9 cellular contexts compared by ENCODE assay signal in genomic region chr4:14165253-14165942, GRCh38.
A peak's percentile ranks its signal among the peaks of the same experiment; 100 is the strongest.
DNase-seq lines count a peak whose midpoint lies in the region; ATAC-seq and TF ChIP-seq lines count a peak whose summit lies in the region.
"Had no signal": no experiment of that assay in that cellular context is flagged by ENCODE, and none has a peak within 500 bp of the region (broad histone marks: within the 10 kb centered on the region; RNA-seq: fewer than 3 reads in every experiment).

No MANE protein-coding gene starts in this region.

- H3K27ac Mint-ChIP-seq in memory B cell = peak overlapping the region; percentile 88

- H3K4me3 Mint-ChIP-seq in memory B cell = peak overlapping the region; percentile 78

- H3K27me3 Mint-ChIP-seq in memory B cell = no peaks in the 10 kb centered on the region

- CTCF ChIA-PET in HEK293T (lab: Yijun Ruan, JAX) = no interaction called here

- H3K9me3 Mint-ChIP-seq in memory B cell = no peaks in the 10 kb centered on the region

- peaks cover under 1% of the 10 kb centered on the region for H3K36me3 Mint-ChIP-seq in memory B cell

- DNase-seq in memory B cell (ENCODE audit: low spot score in 2 of 2) (peak; percentile 15 to 55), HEK293T (ENCODE audit: extremely low spot score) (no peak), COR-L47 (lab: John Stamatoyannopoulos, UW) (no peak), retina (no peak)
- DNase-seq in activated effector memory CD4-positive, alpha-beta T cell treated with anti-CD3 and anti-CD28 coated beads, Interleukin-2, amount 50 U/mL, for 16 hours = no peak
- DNase-seq: NCI-H146 had no signal

- peaks cover 25% of the 10 kb centered on the region for H3K4me1 Mint-ChIP-seq in memory B cell

- POLR2A ChIA-PET in HEK293T (lab: Yijun Ruan, JAX) = no interaction called here

- ATAC-seq in GM18861 (IDR thresholded peaks at IDR 0.05; ENCODE audit: unreplicated experiment) = peak; percentile 98
- ATAC-seq in GM21723 (IDR thresholded peaks at IDR 0.05; ENCODE audit: unreplicated experiment) = peak; percentile 99
- peak; percentile 98 for ATAC-seq in HG03457 (IDR thresholded peaks at IDR 0.05; ENCODE audit: unreplicated experiment)
- peak; percentile 100 for ATAC-seq in memory B cell (ENCODE audit: low read depth)

TF ChIP-seq in HEK293T, 16 proteins besides CTCF, POLR2A, EP300 and RAD21:
- no peak for TF ChIP-seq FOXA1 (IDR thresholded peaks at IDR 0.05)
- no peak for TF ChIP-seq LEF1 (IDR thresholded peaks at IDR 0.05; ENCODE audit: borderline replicate concordance)
- no peak for TF ChIP-seq HDGF (IDR thresholded peaks at IDR 0.05; ENCODE audit: borderline replicate concordance)
- no peak for TF ChIP-seq TARDBP (IDR thresholded peaks at IDR 0.05)
- TF ChIP-seq SP1 (IDR thresholded peaks at IDR 0.05) = no peak
- no peak for TF ChIP-seq BHLHE40 (IDR thresholded peaks at IDR 0.05; ENCODE audit: borderline replicate concordance)
- TF ChIP-seq CTBP1 (IDR thresholded peaks at IDR 0.05; ENCODE audit: borderline replicate concordance) = no peak
- TF ChIP-seq L3MBTL2 (conservative IDR thresholded peaks at IDR 0.05) = no peak
- no peak for TF ChIP-seq FOXK2 (IDR thresholded peaks at IDR 0.05)
- no peak for TF ChIP-seq ZNF384 (IDR thresholded peaks at IDR 0.05)
- TF ChIP-seq SUZ12 (IDR thresholded peaks at IDR 0.05) = no peak
- TF ChIP-seq ARNT (IDR thresholded peaks at IDR 0.05) = no peak
- TF ChIP-seq ELF4 (IDR thresholded peaks at IDR 0.05) = no peak
- no peak for TF ChIP-seq PKNOX1 (IDR thresholded peaks at IDR 0.05)
- TF ChIP-seq NFRKB (IDR thresholded peaks at IDR 0.05) = no peak
- no peak for TF ChIP-seq FOXM1 (IDR thresholded peaks at IDR 0.05; ENCODE audit: borderline replicate concordance)

Comparison
In these comparisons a context has a peak if more than half of its experiments do, and no peak if none do; other contexts are left out.
1. DNase-seq: peak in memory B cell (2 of 2); none in HEK293T (single experiment), COR-L47 (single experiment), retina (single experiment) and activated effector memory CD4-positive, alpha-beta T cell treated with anti-CD3 and anti-CD28 coated beads, Interleukin-2, amount 50 U/mL, for 16 hours (single experiment).
2. Peak in every context shown above with its lines, with median percentiles within 50 percentile points of each other: ATAC-seq.